5 cellular contexts compared by ENCODE assay signal in the genomic region with DNA sequence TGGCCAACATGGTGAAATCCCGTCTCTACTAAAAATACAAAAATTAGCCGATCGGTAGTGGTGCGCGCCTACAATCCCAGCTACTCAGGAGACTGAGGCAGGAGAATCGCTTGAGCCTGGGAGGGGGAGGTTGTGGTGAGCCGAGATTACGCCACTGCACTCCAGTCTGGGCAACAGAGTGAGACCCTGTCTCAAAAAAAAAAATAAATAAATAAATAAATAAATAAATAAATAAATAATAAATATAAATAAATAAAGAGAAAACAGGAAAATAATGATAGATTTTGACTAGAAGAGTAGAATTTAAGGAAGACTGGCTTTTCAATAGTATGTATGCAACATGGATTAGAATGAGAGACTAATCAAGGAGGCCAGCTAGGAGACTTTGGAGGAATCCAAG. TPM values are rescaled to one million over a fixed set of nuclear protein-coding genes. Genes with fewer than 3 reads are reported as not detected.
"Had no signal": no experiment of that assay in that cellular context is flagged by ENCODE, and none has a peak within 500 bp of the region (broad histone marks: within the 10 kb centered on the region; RNA-seq: fewer than 3 reads in every experiment).

No MANE protein-coding gene starts in this region.

RNA-seq across cellular contexts. Expression of a gene that starts 42.8 kb away (rescaled TPM):
- total RNA-seq: M059J, PC-3, Peyer's patch, Right ventricle myocardium superior, SJSA1 had no signal
